Comparison of ENCODE assay signal across 8 cellular contexts in the genomic region with DNA sequence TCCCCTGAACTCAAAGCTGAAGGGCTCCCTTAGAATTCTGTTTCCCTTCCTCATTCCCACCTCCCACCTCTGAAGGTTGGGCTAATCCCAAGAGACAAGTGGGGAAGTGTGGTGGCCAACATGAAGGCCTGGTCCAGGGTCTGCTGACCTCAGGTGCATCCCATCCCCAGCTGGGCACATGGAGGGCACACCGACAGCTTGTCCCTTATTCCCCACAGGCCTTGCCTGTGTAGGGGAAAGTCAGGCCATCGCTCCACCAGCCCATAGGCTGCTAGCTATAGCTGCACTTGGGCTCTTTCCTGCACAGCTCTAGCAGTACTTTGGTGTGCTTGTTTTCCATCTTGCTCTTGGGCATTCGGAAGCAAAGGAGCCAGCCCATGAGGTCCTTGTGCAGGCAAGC.
"Had no signal": no experiment of that assay in that cellular context is flagged by ENCODE, and none has a peak within 500 bp of the region (broad histone marks: within the 10 kb centered on the region; RNA-seq: fewer than 3 reads in every experiment).

No MANE protein-coding gene starts in this region.

- H3K27me3 Mint-ChIP-seq: IgD-negative memory B cell had no signal

- ATAC-seq: HepG2, K562 had no signal

- H3K27ac Mint-ChIP-seq: IgD-negative memory B cell had no signal

- H3K4me3 Mint-ChIP-seq: IgD-negative memory B cell had no signal

- H3K4me1 Mint-ChIP-seq: IgD-negative memory B cell had no signal

- DNase-seq: IMR-90, KBM-7, KG1 had no signal

- H3K36me3 Mint-ChIP-seq: IgD-negative memory B cell had no signal

- H3K4me3 ChIP-seq: K562 had no signal

- H3K27ac ChIP-seq: HL-60, KMS-11 had no signal
